8 cellular contexts compared by ENCODE assay signal in genomic region chr19:44890366-44891015, GRCh38. TPM values are rescaled to one million over a fixed set of nuclear protein-coding genes. Genes with fewer than 3 reads are reported as not detected.
DNase-seq lines count a peak whose midpoint lies in the region; ATAC-seq and TF ChIP-seq lines count a peak whose summit lies in the region.

No MANE protein-coding gene starts in this region.

- H3K27me3 ChIP-seq in PC-3 (ENCODE audit: low read length), result no peaks in the 10 kb centered on the region

- BruUV-seq in PC-3 (replicated peaks; lab: Mats Ljungman, UMichigan), result no TSS peak

- peak overlapping the region; percentile 84 for H3K4me2 ChIP-seq in PC-3 (ENCODE audit: low read length)

- TF ChIP-seq CTCF in PC-3 (conservative IDR thresholded peaks at IDR 0.05; ENCODE audit: low read depth, low read length), result no peak

- no peaks in the 10 kb centered on the region for H3K9me2 ChIP-seq in PC-3 (replicated peaks; ENCODE audit: low read length)

- DNase-seq in activated CD4-positive, alpha-beta T cell treated with anti-CD3 and anti-CD28 coated beads for 1 hour, result peak; percentile 100
- no peak for DNase-seq in activated CD4-positive, alpha-beta T cell treated with anti-CD3 and anti-CD28 coated beads for 48 hours
- DNase-seq in H4 (ENCODE audit: low spot score), result peak; percentile 99
- DNase-seq in PC-3, result peak; percentile 99
- DNase-seq in head of caudate nucleus, result peak in 38 of 42 donors; percentile 98 to 100 (median 100)
- DNase-seq in nucleus accumbens (lab: John Stamatoyannopoulos, UW), result peak; percentile 93 to 100 (median 100)

- CTCF ChIA-PET in PC-3 (lab: Charles Lee), result no interaction called here

- H2AFZ ChIP-seq in PC-3 (ENCODE audit: low read length), result peak overlapping the region; percentile 85

- H4K20me1 ChIP-seq in PC-3 (ENCODE audit: low read length), result peaks cover 6% of the 10 kb centered on the region; the same call in 1 of the 2 replicates

- H3F3A ChIP-seq in PC-3 (ENCODE audit: low read length, unreplicated experiment), result no peaks in the 10 kb centered on the region

- WGBS in adipose tissue, 3 donors, result 0% methylated on average over 40 of the region's 40 CpGs

- peaks cover 38% of the 10 kb centered on the region for H3K79me2 ChIP-seq in PC-3 (ENCODE audit: low read length)

- no peaks in the 10 kb centered on the region for H3K9me3 ChIP-seq in KOPT-K1 (ENCODE audit: insufficient read depth, low read length, poor library complexity, severe bottlenecking)
- no peaks in the 10 kb centered on the region for H3K9me3 ChIP-seq in PC-3 (ENCODE audit: low read length)

- ATAC-seq in PC-3, result peak; percentile 87

- intact Hi-C loops in PC-3 (cut with micrococcal nuclease) (loop anchor here (5.0 kb wide), 1 partner anchor 43 kb away; the partner anchor contains the start of gene NECTIN2), head of caudate nucleus (cut with DNase I) (loop anchor here (5.0 kb wide), 1 partner anchor 287 kb away; the partner anchor contains the start of genes BLOC1S3 and TRAPPC6A)

- peaks cover 16% of the 10 kb centered on the region for H3K4me1 ChIP-seq in PC-3 (ENCODE audit: insufficient read depth, low read length)

- H3K27ac ChIP-seq in KOPT-K1 (ENCODE audit: low read depth, low read length, poor library complexity, severe bottlenecking) (peak overlapping the region; percentile 75), PC-3 (ENCODE audit: low read length) (peak overlapping the region; percentile 86), adipose tissue (ENCODE audit: low read depth, low read length) (peak overlapping the region; percentile 98)

- H3K4me3 ChIP-seq in PC-3 (ENCODE audit: low read length), result peak overlapping the region; percentile 66

- H3K36me3 ChIP-seq in KOPT-K1 (ENCODE audit: insufficient read depth, low read length), result peaks cover 33% of the 10 kb centered on the region
- peaks cover 23% of the 10 kb centered on the region for H3K36me3 ChIP-seq in PC-3 (ENCODE audit: low read depth, low read length)

- H3K9ac ChIP-seq in PC-3 (ENCODE audit: low read length), result peak overlapping the region; percentile 80

- POLR2A ChIA-PET in PC-3 (lab: Charles Lee; ENCODE audit: unreplicated experiment), result interaction anchor here (0.6 to 1.0 kb wide), 3 partner anchors 42 to 1349 kb away, joined by 3 to 5 read pairs (median 3); partner anchors contain the start of gene NECTIN2

RNA-seq across cellular contexts. Expression of gene TOMM40, which starts 0.6 kb away (rescaled TPM):
- 59.0 and 68.6 TPM in 2 replicates for total RNA-seq in H4 (2014; rRNA removed; shearing (Covaris generic))
- total RNA-seq in PC-3 (2014; rRNA removed), result 190 and 201 TPM in 2 replicates
- 10 to 100 TPM; 25.6 to 60.5 (median 26.4) TPM for polyA plus RNA-seq in adipose tissue

RNA-seq across cellular contexts. Expression of gene APOE, which starts 15.1 kb away (rescaled TPM):
- total RNA-seq in H4 (2014; rRNA removed; shearing (Covaris generic)), result 0.33 and 0.75 TPM in 2 replicates
- total RNA-seq in PC-3 (2014; rRNA removed), result 2.7 and 3.6 TPM in 2 replicates
- 1,000 to 10,000 TPM in 1 of 3 donors, 100 to 1,000 TPM in 2; 118 to 1,060 (median 448) TPM for polyA plus RNA-seq in adipose tissue

RNA-seq across cellular contexts. Expression of gene APOC1, which starts 23.9 kb away (rescaled TPM):
- total RNA-seq in H4 (2014; rRNA removed; shearing (Covaris generic)), result not detected in 2 replicates
- total RNA-seq in PC-3 (2014; rRNA removed), result 2.7 and 3.3 TPM in 2 replicates
- 10 to 100 TPM; 33.9 to 42.9 (median 40.3) TPM for polyA plus RNA-seq in adipose tissue

RNA-seq across cellular contexts. Expression of gene NECTIN2, which starts 44.4 kb away (rescaled TPM):
- total RNA-seq in H4 (2014; rRNA removed; shearing (Covaris generic)), result 42.0 and 43.3 TPM in 2 replicates
- 61.0 and 71.6 TPM in 2 replicates for total RNA-seq in PC-3 (2014; rRNA removed)
- polyA plus RNA-seq in adipose tissue, result 10 to 100 TPM; 23.8 to 83.0 (median 58.7) TPM

RNA-seq across cellular contexts. Expression of gene APOC4, which starts 51.5 kb away (rescaled TPM):
- total RNA-seq in H4 (2014; rRNA removed; shearing (Covaris generic)), result not detected in 2 replicates
- total RNA-seq in PC-3 (2014; rRNA removed), result not detected in 2 replicates
- not detected for polyA plus RNA-seq in adipose tissue
